Comparison of ENCODE assay signal across 1 cellular context in genomic region chr1:224988042-224988441, GRCh38.
TF ChIP-seq lines count a peak whose summit lies in the region.

No MANE protein-coding gene starts in this region.

TF ChIP-seq in HEK293, 187 proteins besides CTCF, POLR2A, EP300 and RAD21:
- TF ChIP-seq, protein P1, sequence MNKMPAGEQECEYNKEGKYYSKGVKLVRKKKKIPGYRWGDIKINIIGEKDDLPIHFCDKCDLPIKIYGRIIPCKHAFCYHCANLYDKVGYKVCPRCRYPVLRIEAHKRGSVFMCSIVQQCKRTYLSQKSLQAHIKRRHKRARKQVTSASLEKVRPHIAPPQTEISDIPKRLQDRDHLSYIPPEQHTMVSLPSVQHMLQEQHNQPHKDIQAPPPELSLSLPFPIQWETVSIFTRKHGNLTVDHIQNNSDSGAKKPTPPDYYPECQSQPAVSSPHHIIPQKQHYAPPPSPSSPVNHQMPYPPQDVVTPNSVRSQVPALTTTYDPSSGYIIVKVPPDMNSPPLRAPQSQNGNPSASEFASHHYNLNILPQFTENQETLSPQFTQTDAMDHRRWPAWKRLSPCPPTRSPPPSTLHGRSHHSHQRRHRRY (tag by site-specific recombination; IDR thresholded peaks at IDR 0.05): no peak
- peak; percentile 38; the same call in 1 of the 2 replicates for TF ChIP-seq ZNF580 (tag by site-specific recombination; IDR thresholded peaks at IDR 0.05)
- no peak for TF ChIP-seq ZNF266 (tag by site-specific recombination; IDR thresholded peaks at IDR 0.05; ENCODE audit: low read depth)
- peak; percentile 97 for TF ChIP-seq ZNF146 (tag by site-specific recombination; IDR thresholded peaks at IDR 0.05)
- TF ChIP-seq ZNF280D (tag by site-specific recombination; IDR thresholded peaks at IDR 0.05): peak; percentile 19; the same call in 1 of the 2 replicates
- no peak for TF ChIP-seq ZNF555 (tag by site-specific recombination; conservative IDR thresholded peaks at IDR 0.05)
